ENCODE assay signal across 9 cellular contexts in genomic region chr17:67364847-67365761, GRCh38. TPM values are rescaled to one million over a fixed set of nuclear protein-coding genes. Genes with fewer than 3 reads are reported as not detected.
A peak's percentile ranks its signal among the peaks of the same experiment; 100 is the strongest.
DNase-seq lines count a peak whose midpoint lies in the region; ATAC-seq, FAIRE-seq and TF ChIP-seq lines count a peak whose summit lies in the region.
"Had no signal": no experiment of that assay in that cellular context is flagged by ENCODE, and none has a peak within 500 bp of the region (broad histone marks: within the 10 kb centered on the region; RNA-seq: fewer than 3 reads in every experiment).

No MANE protein-coding gene starts in this region.

- intact Hi-C loops in endothelial cell of umbilical vein (cut with micrococcal nuclease), result loop anchor here (5.0 kb wide), 1 partner anchor 118 kb away; the partner anchor contains the start of gene HELZ
- intact Hi-C loops in ovary (cut with DNase I), result no loop called here
- intact Hi-C loops in left colon (cut with DNase I, micrococcal nuclease), result no loop called here

- H3K27me3 ChIP-seq in GM06990 (replicated peaks; ENCODE audit: control insufficient read depth, insufficient read depth, low read length) (no peaks in the 10 kb centered on the region), Peyer's patch (no peaks in the 10 kb centered on the region), endothelial cell of umbilical vein (ENCODE audit: control insufficient read depth in 2 of 2, insufficient read depth in 2 of 2, low read length in 2 of 2) (no peaks in the 10 kb centered on the region), ovary (no peaks in the 10 kb centered on the region)

- no TSS peak for BruUV-seq in endothelial cell of umbilical vein (replicated peaks; lab: Mats Ljungman, UMichigan)

- no peak for TF ChIP-seq POLR2A in Peyer's patch (IDR thresholded peaks at IDR 0.05)
- TF ChIP-seq POLR2A in endothelial cell of umbilical vein (IDR thresholded peaks at IDR 0.05; ENCODE audit: low read depth, low read length), result no peak
- TF ChIP-seq POLR2A in ovary (IDR thresholded peaks at IDR 0.05), result no peak

- H3K9ac ChIP-seq in endothelial cell of umbilical vein (replicated peaks; ENCODE audit: extremely low read depth, insufficient read depth, low read length), result peak overlapping the region; percentile 96

- H3K4me2 ChIP-seq in endothelial cell of umbilical vein (ENCODE audit: insufficient read depth, low read length), result peak overlapping the region; percentile 85

- H3K9me3 ChIP-seq in Peyer's patch (no peaks in the 10 kb centered on the region), endothelial cell of umbilical vein (replicated peaks; ENCODE audit: control insufficient read depth, insufficient read depth, low read length) (no peaks in the 10 kb centered on the region), ovary (no peaks in the 10 kb centered on the region)

- ATAC-seq in GM19463 (IDR thresholded peaks at IDR 0.05; ENCODE audit: unreplicated experiment) (no peak), left colon (no peak)

- TF ChIP-seq EP300 in ovary (IDR thresholded peaks at IDR 0.05), result no peak

- FAIRE-seq in endothelial cell of umbilical vein (lab: Jason Lieb, UNC), result no peak
- FAIRE-seq: endometrium had no signal

- DNase-seq in GM06990 (ENCODE audit: extremely low read depth, insufficient read length) (no peak), Peyer's patch (no peak), endothelial cell of umbilical vein (ENCODE audit: low read depth, low spot score) (no peak), ovary (no peak), NCI-H510A treated with DMSO at 0.1 percent for 48 hours (lab: John Stamatoyannopoulos, UW) (no peak), left colon (no peak), SW 1271 (lab: John Stamatoyannopoulos, UW) (no peak)

- H3K9me1 ChIP-seq in endothelial cell of umbilical vein (replicated peaks; ENCODE audit: control insufficient read depth, extremely low read depth, insufficient read depth, low read length), result no peaks in the 10 kb centered on the region

- H3K4me1 ChIP-seq in Peyer's patch (peaks cover 0 to 31% (median 10%) of the 10 kb centered on the region in 4 donors), endothelial cell of umbilical vein (ENCODE audit: control insufficient read depth, extremely low read depth, insufficient read depth, low read length) (peaks cover 14% of the 10 kb centered on the region), ovary (ENCODE audit: insufficient read depth) (peaks cover 11% of the 10 kb centered on the region)

- H4K20me1 ChIP-seq in endothelial cell of umbilical vein (replicated peaks; ENCODE audit: control insufficient read depth, extremely low read depth, insufficient read depth, low read length), result no peaks in the 10 kb centered on the region

- H3K79me2 ChIP-seq in endothelial cell of umbilical vein (ENCODE audit: control insufficient read depth, insufficient read depth, low read length), result peaks cover 62% of the 10 kb centered on the region

- H2AFZ ChIP-seq in endothelial cell of umbilical vein (ENCODE audit: low read depth, low read length), result no peak overlapping the region

- H3K4me3 ChIP-seq in GM06990 (replicated peaks; ENCODE audit: low read depth, low read length) (peak overlapping the region; percentile 96), Peyer's patch (peak overlapping the region; percentile 64 to 95 (median 80)), endothelial cell of umbilical vein (replicated peaks in 1 of 3; ENCODE audit: insufficient read depth in 1 of 3, low read depth in 1 of 3, low read length in 3 of 3) (peak overlapping the region; percentile 60 to 93 (median 64)), ovary (peak overlapping the region; percentile 83)

- CTCF ChIA-PET in endothelial cell of umbilical vein (lab: Charles Lee), result interaction anchor here (1.2 to 2.2 kb wide), 4 partner anchors 10 to 325 kb away, joined by 3 to 16 read pairs (median 8); no protein-coding TSS in a partner anchor

- 51 to 62% (median 52%) methylated on average over 26 of the region's 26 CpGs for WGBS in ovary, 3 donors

- TF ChIP-seq CTCF in GM06990 (IDR thresholded peaks at IDR 0.05; ENCODE audit: insufficient read depth, low read length, poor library complexity, severe bottlenecking) (no peak), Peyer's patch (IDR thresholded peaks at IDR 0.05) (no peak), endothelial cell of umbilical vein (IDR thresholded peaks at IDR 0.05; ENCODE audit: extremely low read depth in 1 of 2, insufficient read depth in 1 of 2, low read depth in 1 of 2, low read length in 2 of 2) (no peak), ovary (IDR thresholded peaks at IDR 0.05) (no peak)

- peaks cover 5% of the 10 kb centered on the region for H3K36me3 ChIP-seq in GM06990 (ENCODE audit: control insufficient read depth, insufficient read depth, low read length)
- peaks cover 0 to 8% (median 0%) of the 10 kb centered on the region in 3 donors for H3K36me3 ChIP-seq in Peyer's patch
- H3K36me3 ChIP-seq in endothelial cell of umbilical vein (ENCODE audit: control insufficient read depth in 2 of 2, extremely low read depth in 1 of 2, insufficient read depth in 2 of 2, low read length in 2 of 2), result no peaks in the 10 kb centered on the region
- H3K36me3 ChIP-seq in ovary, result no peaks in the 10 kb centered on the region

- dilution Hi-C loops in endothelial cell of umbilical vein (cut with MboI; ENCODE audit: extremely low pct_ligation_motif_present, low sequenced_read_pairs), result no loop called here

- H3K27ac ChIP-seq in Peyer's patch (peak overlapping the region; percentile 85 to 93 (median 90)), endothelial cell of umbilical vein (ENCODE audit: insufficient read depth, low read depth, low read length) (peak overlapping the region; percentile 80), ovary (no peak overlapping the region)

- POLR2A ChIA-PET in endothelial cell of umbilical vein (lab: Charles Lee), result interaction anchor here (0.6 kb wide), 1 partner anchor 10 kb away, joined by 8 read pairs; no protein-coding TSS in a partner anchor

TF ChIP-seq in endothelial cell of umbilical vein, 7 proteins besides CTCF, POLR2A, EP300 and RAD21:
- TF ChIP-seq JUN (IDR thresholded peaks at IDR 0.05; ENCODE audit: borderline replicate concordance, insufficient read depth, insufficient read length, low read depth) (no peak), GATA2 (IDR thresholded peaks at IDR 0.05; ENCODE audit: insufficient read depth, insufficient read length, low read depth, low read length) (no peak), POLR2AphosphoS5 (IDR thresholded peaks at IDR 0.05; ENCODE audit: insufficient read depth, low read depth, low read length) (no peak), MYC (IDR thresholded peaks at IDR 0.05; ENCODE audit: low read depth, low read length) (no peak)
- TF ChIP-seq, protein P1, sequence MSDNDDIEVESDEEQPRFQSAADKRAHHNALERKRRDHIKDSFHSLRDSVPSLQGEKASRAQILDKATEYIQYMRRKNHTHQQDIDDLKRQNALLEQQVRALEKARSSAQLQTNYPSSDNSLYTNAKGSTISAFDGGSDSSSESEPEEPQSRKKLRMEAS (IDR thresholded peaks at IDR 0.05; ENCODE audit: insufficient read depth, insufficient read length), result no peak
TF ChIP-seq in endothelial cell of umbilical vein: peak in this region for 0.

RNA-seq across cellular contexts. Expression of gene PSMD12, which starts 1.3 kb away (rescaled TPM):
- 10 to 100 TPM; 15.2 to 23.1 (median 17.1) TPM for total RNA-seq in Peyer's patch
- 69.8 and 73.0 TPM in 2 replicates for total RNA-seq in endothelial cell of umbilical vein
- 8.8 and 14.1 TPM in 2 replicates for polyA plus RNA-seq in endothelial cell of umbilical vein
- 24.1 and 28.1 TPM in 2 replicates for polyA plus RNA-seq in endothelial cell of umbilical vein (2011; cell fraction: cytosol; rRNA removed)
- polyA plus RNA-seq in endothelial cell of umbilical vein (2011; cell fraction: nucleus; rRNA removed), result 23.4 and 37.2 TPM in 2 replicates
- polyA plus RNA-seq in endothelial cell of umbilical vein (2012), result 53.5 and 93.2 TPM in 2 replicates
- 13.4 and 16.3 TPM in 2 replicates for polyA minus RNA-seq in endothelial cell of umbilical vein
- 78.7 TPM for polyA minus RNA-seq in endothelial cell of umbilical vein (2011; cell fraction: cytosol; rRNA and poly(A)+ RNA removed)
- 23.9 and 30.1 TPM in 2 replicates for polyA minus RNA-seq in endothelial cell of umbilical vein (2011; cell fraction: nucleus; rRNA and poly(A)+ RNA removed)
- total RNA-seq in ovary, result 10 to 100 TPM; 13.5 to 41.1 (median 36.8) TPM
- 10 to 100 TPM; 12.4 to 41.7 TPM for polyA plus RNA-seq in ovary
- 10 to 100 TPM; 36.9 to 40.2 TPM for total RNA-seq in left colon

RNA-seq across cellular contexts. Expression of gene PITPNC1, which starts 12.0 kb away (rescaled TPM):
- total RNA-seq in Peyer's patch (10 to 100 TPM in 1 of 4 donors, 1 to 10 TPM in 3; 1.9 to 12.4 (median 5.2) TPM), endothelial cell of umbilical vein (9.6 and 10.5 TPM in 2 replicates), ovary (10 to 100 TPM; 14.9 to 40.9 (median 23.8) TPM), left colon (10 to 100 TPM; 13.7 to 15.6 TPM)
- polyA plus RNA-seq in endothelial cell of umbilical vein (2.0 and 2.4 TPM in 2 replicates), ovary (10 to 100 TPM; 21.0 to 33.3 TPM)
- 4.4 and 5.0 TPM in 2 replicates for polyA plus RNA-seq in endothelial cell of umbilical vein (2011; cell fraction: cytosol; rRNA removed)
- polyA plus RNA-seq in endothelial cell of umbilical vein (2011; cell fraction: nucleus; rRNA removed), result 4.2 and 4.5 TPM in 2 replicates
- polyA plus RNA-seq in endothelial cell of umbilical vein (2012), result 8.9 and 11.9 TPM in 2 replicates
- polyA minus RNA-seq in endothelial cell of umbilical vein, result 5.0 and 6.5 TPM in 2 replicates
- polyA minus RNA-seq in endothelial cell of umbilical vein (2011; cell fraction: cytosol; rRNA and poly(A)+ RNA removed), result 9.3 TPM
- 6.4 TPM in 2 replicates for polyA minus RNA-seq in endothelial cell of umbilical vein (2011; cell fraction: nucleus; rRNA and poly(A)+ RNA removed)

Comparison
In these comparisons a context has a peak if more than half of its experiments do, and no peak if none do; other contexts are left out.
1. H3K27ac ChIP-seq: peak in Peyer's patch (4 of 4) and endothelial cell of umbilical vein (single experiment); none in ovary (0 of 2).
2. Peak in every context shown above with its lines, with median percentiles within 50 percentile points of each other: H3K4me3 ChIP-seq.